9 cellular contexts compared by ENCODE assay signal in the genomic region with DNA sequence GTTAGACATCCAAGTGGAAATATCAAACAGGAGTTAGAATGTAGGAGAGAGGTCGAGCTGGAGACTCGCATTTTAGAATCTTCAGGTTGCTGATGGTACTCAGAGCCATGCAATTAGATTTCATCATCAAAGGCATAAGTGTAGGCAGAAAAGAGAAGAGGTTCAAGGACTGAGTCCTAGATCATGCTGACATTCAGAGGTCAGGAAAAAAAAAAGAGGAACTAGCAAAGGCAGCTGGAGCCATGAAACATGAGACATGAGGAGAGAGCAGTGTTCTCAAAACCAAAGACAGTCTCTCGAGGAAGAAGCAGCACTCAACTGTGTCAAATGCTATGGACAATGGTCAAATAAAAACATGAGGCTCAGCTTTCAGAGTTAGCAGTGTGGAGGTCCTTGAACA. TPM values are rescaled to one million over a fixed set of nuclear protein-coding genes. Genes with fewer than 3 reads are reported as not detected.
A peak's percentile ranks its signal among the peaks of the same experiment; 100 is the strongest.
DNase-seq lines count a peak whose midpoint lies in the region; ATAC-seq and TF ChIP-seq lines count a peak whose summit lies in the region.
"Had no signal": no experiment of that assay in that cellular context is flagged by ENCODE, and none has a peak within 500 bp of the region (broad histone marks: within the 10 kb centered on the region; RNA-seq: fewer than 3 reads in every experiment).

No MANE protein-coding gene starts in this region.

- H3K27ac ChIP-seq in dorsolateral prefrontal cortex (no peak overlapping the region), sigmoid colon (no peak overlapping the region), mesendoderm (ENCODE audit: low read depth, low read length) (no peak overlapping the region)

- H4K5ac ChIP-seq in mesendoderm (ENCODE audit: low read length) = no peak overlapping the region

- no peak overlapping the region for H2BK15ac ChIP-seq in mesendoderm (replicated peaks; ENCODE audit: low read depth)

- H3K79me1 ChIP-seq in mesendoderm (ENCODE audit: low read length) = no peaks in the 10 kb centered on the region

- TF ChIP-seq POLR2A in sigmoid colon (IDR thresholded peaks at IDR 0.05) = no peak

- H4K8ac ChIP-seq in mesendoderm (ENCODE audit: low read depth, low read length) = no peak overlapping the region

- no peaks in the 10 kb centered on the region for H3K36me3 ChIP-seq in sigmoid colon
- no peaks in the 10 kb centered on the region for H3K36me3 ChIP-seq in mesendoderm (ENCODE audit: control insufficient read depth, insufficient read depth, low read length)

- TF ChIP-seq CTCF in dorsolateral prefrontal cortex (IDR thresholded peaks at IDR 0.05 in 54 of 56, conservative IDR thresholded peaks at IDR 0.05 in 2 of 56; ENCODE audit: low read depth in 1 of 56, partially characterized antibody in 56 of 56) (no peak), sigmoid colon (IDR thresholded peaks at IDR 0.05) (no peak)

- H3K4me3 ChIP-seq in dorsolateral prefrontal cortex = no peak overlapping the region
- no peak overlapping the region for H3K4me3 ChIP-seq in sigmoid colon
- no peak overlapping the region for H3K4me3 ChIP-seq in mesendoderm (ENCODE audit: low read length)

- H3K23ac ChIP-seq in mesendoderm (ENCODE audit: low read length) = no peak overlapping the region

- no peaks in the 10 kb centered on the region for H3K9me3 ChIP-seq in sigmoid colon

- intact Hi-C loops in dorsolateral prefrontal cortex (cut with DNase I) = loop anchor here in 1 of 2 donors (5.0 kb wide), 2 partner anchors 143 to 263 kb away; a partner anchor contains a TSS
- intact Hi-C loops in sigmoid colon (cut with DNase I) = no loop called here

- H3K18ac ChIP-seq in mesendoderm (ENCODE audit: low read length) = no peak overlapping the region

- no peak overlapping the region for H2BK120ac ChIP-seq in mesendoderm (ENCODE audit: low read depth, low read length)

- no peak for TF ChIP-seq EP300 in sigmoid colon (IDR thresholded peaks at IDR 0.05)

- DNase-seq in AML-193 (lab: John Stamatoyannopoulos, UW) (peak; percentile 97 to 98), SIG-M5 treated with dmso at 0.1 percent for 504 hours (lab: John Stamatoyannopoulos, UW; ENCODE audit: unreplicated experiment) (peak; percentile 96), EL (no peak), dorsolateral prefrontal cortex (no peak), sigmoid colon (no peak), mesendoderm (no peak)
- DNase-seq: NCI-H446 had no signal

- no peak overlapping the region for H2BK5ac ChIP-seq in mesendoderm (ENCODE audit: low read length)

- no peak overlapping the region for H3K56ac ChIP-seq in mesendoderm (ENCODE audit: low read length)

- H3K9ac ChIP-seq in mesendoderm (ENCODE audit: low read length) = no peak overlapping the region

- ATAC-seq in GM19438 (IDR thresholded peaks at IDR 0.05; ENCODE audit: low read depth, unreplicated experiment) (peak; percentile 80), HG03103 (IDR thresholded peaks at IDR 0.05; ENCODE audit: low read depth, unreplicated experiment) (peak; percentile 52)

- H2AK5ac ChIP-seq in mesendoderm (ENCODE audit: low read length) = no peak overlapping the region

- H3K27me3 ChIP-seq in dorsolateral prefrontal cortex = no peaks in the 10 kb centered on the region
- H3K27me3 ChIP-seq in sigmoid colon = peaks cover 0 to 5% (median 0%) of the 10 kb centered on the region in 3 donors
- H3K27me3 ChIP-seq in mesendoderm (ENCODE audit: insufficient read depth, low read length, poor library complexity) = no peaks in the 10 kb centered on the region

- H3K4me2 ChIP-seq in mesendoderm (ENCODE audit: low read length) = no peak overlapping the region

- no peak overlapping the region for H3K4ac ChIP-seq in mesendoderm (ENCODE audit: low read depth, low read length)

- WGBS in sigmoid colon, 2 donors = 51 to 55% methylated on average over 3 of the region's 3 CpGs
- no CpG with 5 or more reads among the region's 3 CpGs for WGBS in mesendoderm (ENCODE audit: extremely low coverage, insufficient coverage, low lambda C conversion rate)

- H3K4me1 ChIP-seq in sigmoid colon (no peaks in the 10 kb centered on the region), mesendoderm (ENCODE audit: control insufficient read depth, low read depth, low read length) (peaks cover 3% of the 10 kb centered on the region)

- no peaks in the 10 kb centered on the region for H3K79me2 ChIP-seq in mesendoderm (ENCODE audit: control insufficient read depth, insufficient read depth, low read length)

RNA-seq across cellular contexts. Expression of a gene that starts 12.4 kb away (rescaled TPM):
- 10 to 100 TPM; 21.8 to 51.2 (median 39.7) TPM for total RNA-seq in dorsolateral prefrontal cortex
- total RNA-seq in sigmoid colon = 10 to 100 TPM; 33.0 to 54.2 (median 37.3) TPM
- polyA plus RNA-seq in sigmoid colon = 10 to 100 TPM; 11.4 to 23.9 (median 14.6) TPM
- 50.0 TPM for polyA plus RNA-seq in mesendoderm (2013, experiment 1 of 2)
- polyA plus RNA-seq in mesendoderm (2013, experiment 2 of 2) = 51.3 TPM

Comparison
In these comparisons a context has a peak if more than half of its experiments do, and no peak if none do; other contexts are left out.
1. DNase-seq: peak in AML-193 (2 of 2) and SIG-M5 treated with dmso at 0.1 percent for 504 hours (single experiment); none in EL (single experiment), dorsolateral prefrontal cortex (0 of 10), sigmoid colon (single experiment) and mesendoderm (single experiment).